Comparison of ENCODE assay signal across 26 cellular contexts in the genomic region with DNA sequence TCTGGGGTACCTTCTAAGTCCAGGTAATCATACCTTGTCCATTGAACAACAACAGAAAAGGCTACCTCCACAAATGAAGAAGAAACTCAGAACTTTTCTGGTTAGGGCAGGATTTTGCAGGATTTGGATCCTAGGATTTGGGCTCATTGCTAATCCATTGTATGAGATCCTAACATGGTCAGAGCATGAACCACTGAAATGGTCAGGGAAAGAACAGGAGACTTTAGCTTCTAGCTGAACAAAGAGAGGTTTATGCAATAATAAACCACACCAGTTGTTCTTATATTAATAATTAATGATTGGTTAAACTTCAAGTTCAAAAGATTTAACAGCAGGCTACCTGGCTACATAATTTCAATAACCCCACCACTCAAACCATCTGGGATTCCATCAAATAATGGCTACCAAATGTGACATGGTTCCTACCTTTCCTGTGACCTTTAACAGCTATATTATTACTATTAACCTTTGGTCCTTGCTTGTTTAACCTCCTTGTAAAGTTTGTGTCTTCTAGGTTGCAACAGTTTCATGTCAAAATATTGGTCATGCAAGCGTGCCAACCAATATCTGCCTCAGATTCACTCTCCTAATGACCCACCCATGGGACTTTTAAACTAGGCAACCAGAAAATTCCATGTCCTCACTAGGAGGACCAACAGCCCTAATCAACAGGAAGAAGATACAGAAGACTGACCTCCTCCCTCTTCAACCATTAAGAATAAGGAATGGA.
"Had no signal": no experiment of that assay in that cellular context is flagged by ENCODE, and none has a peak within 500 bp of the region (broad histone marks: within the 10 kb centered on the region; RNA-seq: fewer than 3 reads in every experiment).

No MANE protein-coding gene starts in this region.

- H3K27me3 ChIP-seq: ovary, stomach, thyroid gland, tibial nerve, upper lobe of left lung, vagina had no signal

- H3K4me1 ChIP-seq: neural progenitor cell, parathyroid adenoma, psoas muscle, stomach, thyroid gland, tibial nerve, upper lobe of left lung, vagina had no signal

- H2AFZ ChIP-seq: neural progenitor cell, parathyroid adenoma had no signal

- ATAC-seq: naive thymus-derived CD4-positive, alpha-beta T cell; natural killer cell; psoas muscle; right cardiac atrium; sciatic nerve; stimulated activated effector memory CD8-positive, alpha-beta T cell treated with anti-CD3 and anti-CD28 coated beads, Interleukin-12 subunit alpha, Interleukin-12 subunit beta, amount 100 ng/mL, for 72 hours; stimulated activated naive B cell treated with anti-CD40 and anti-IgM and Interleukin-4, amounts not matched to agents 10 μg/mL and 1 μg/mL and 100 μg/mL, for 72 hours had no signal

- DNase-seq: naive thymus-derived CD4-positive, alpha-beta T cell; natural killer cell; occipital lobe; ovary; posterior cingulate gyrus; psoas muscle; right cardiac atrium; stimulated activated CD4-positive, alpha-beta T cell treated with anti-CD3 and anti-CD28 coated beads, Interleukin-15, amount 100 ng/mL, for 24 hours; stimulated activated CD4-positive, alpha-beta T cell treated with anti-CD3 and anti-CD28 coated beads, Interleukin-2, amount 100 ng/mL, for 24 hours; stimulated activated CD4-positive, alpha-beta T cell treated with anti-CD3 and anti-CD28 coated beads, Interleukin-2, amount 100 ng/mL, for 48 hours; stimulated activated CD4-positive, alpha-beta T cell treated with anti-CD3 and anti-CD28 coated beads, Interleukin-4, amount 100 ng/mL, for 24 hours; stimulated activated naive B cell treated with anti-CD40 and anti-IgM and Interleukin-4, amounts not matched to agents 10 μg/mL and 1 μg/mL and 100 μg/mL, for 72 hours; stimulated activated naive CD4-positive, alpha-beta T cell treated with Interleukin-2 at 50 U/mL for 16 hours; stomach; thyroid gland; trophoblast cell; upper lobe of left lung had no signal

- H3K4me3 ChIP-seq: neural progenitor cell, ovary, psoas muscle, skin epidermis, stomach, thoracic aorta, thyroid gland, tibial nerve, upper lobe of left lung, vagina had no signal

- FAIRE-seq: urothelium cell line had no signal

- H3K79me2 ChIP-seq: parathyroid adenoma had no signal

- H3K36me3 ChIP-seq: neural progenitor cell, ovary, stomach, thoracic aorta, thyroid gland, tibial nerve, upper lobe of left lung, vagina had no signal

- H3K9me3 ChIP-seq: ovary, psoas muscle, stomach, thoracic aorta, thyroid gland, tibial nerve, upper lobe of left lung, vagina had no signal

- H3K27ac ChIP-seq: neural progenitor cell, ovary, parathyroid adenoma, psoas muscle, skin epidermis, stomach, thoracic aorta, thyroid gland, tibial nerve, upper lobe of left lung, vagina had no signal

- H3K4me2 ChIP-seq: neural progenitor cell had no signal

- H3K9ac ChIP-seq: neural progenitor cell, parathyroid adenoma had no signal
